In genomic region chr1:8873001-8873400, GRCh38 we compare ENCODE assay signal across 10 cellular contexts. TPM values are rescaled to one million over a fixed set of nuclear protein-coding genes. Genes with fewer than 3 reads are reported as not detected.
DNase-seq lines count a peak whose midpoint lies in the region; ATAC-seq and TF ChIP-seq lines count a peak whose summit lies in the region.
"Had no signal": no experiment of that assay in that cellular context is flagged by ENCODE, and none has a peak within 500 bp of the region (broad histone marks: within the 10 kb centered on the region; RNA-seq: fewer than 3 reads in every experiment).

No MANE protein-coding gene starts in this region.

- H3K27me3 ChIP-seq in foreskin keratinocyte = no peaks in the 10 kb centered on the region
- no peaks in the 10 kb centered on the region for H3K27me3 ChIP-seq in spleen (replicated peaks in 1 of 7)

- CTCF ChIA-PET in activated CD8-positive, alpha-beta T cell treated with anti-CD3 and anti-CD28 coated beads for 36 hours (lab: Charles Lee) = interaction anchor here (1.0 to 4.4 kb wide), 5 partner anchors 10 to 132 kb away, joined by 4 to 16 read pairs (median 9); no protein-coding TSS in a partner anchor

- H3K27ac ChIP-seq in foreskin keratinocyte = peak overlapping the region; percentile 15
- peak overlapping the region; percentile 53 to 100 (median 99) for H3K27ac ChIP-seq in spleen

- peaks cover 96% of the 10 kb centered on the region for H3K36me3 Mint-ChIP-seq in activated CD8-positive, alpha-beta T cell treated with anti-CD3 and anti-CD28 coated beads for 36 hours (ENCODE audit: low read depth)

- no peak for ATAC-seq in activated CD8-positive, alpha-beta T cell treated with anti-CD3 and anti-CD28 coated beads for 36 hours
- ATAC-seq in foreskin keratinocyte (no peak), GM18873 (IDR thresholded peaks at IDR 0.05; ENCODE audit: low FRiP score, unreplicated experiment) (no peak)

- H3K4me1 Mint-ChIP-seq in activated CD8-positive, alpha-beta T cell treated with anti-CD3 and anti-CD28 coated beads for 36 hours (ENCODE audit: low read depth) = peaks cover 66% of the 10 kb centered on the region

- H3K4me3 ChIP-seq in spleen = peak overlapping the region in 1 of 8 donors; percentile 41

- peaks cover 50% of the 10 kb centered on the region for H3K4me1 ChIP-seq in foreskin keratinocyte
- H3K4me1 ChIP-seq in spleen = peaks cover 40 to 91% (median 65%) of the 10 kb centered on the region in 6 donors

- no peaks in the 10 kb centered on the region for H3K9me3 ChIP-seq in spleen

- TF ChIP-seq CTCF in activated CD8-positive, alpha-beta T cell treated with anti-CD3 and anti-CD28 coated beads for 36 hours (IDR thresholded peaks at IDR 0.05) = no peak
- no peak for TF ChIP-seq CTCF in foreskin keratinocyte (conservative IDR thresholded peaks at IDR 0.05)
- no peak for TF ChIP-seq CTCF in spleen (IDR thresholded peaks at IDR 0.05 in 8 of 11, conservative IDR thresholded peaks at IDR 0.05 in 3 of 11)

- TF ChIP-seq POLR2A in spleen (IDR thresholded peaks at IDR 0.05) = no peak

- POLR2A ChIA-PET in activated CD8-positive, alpha-beta T cell treated with anti-CD3 and anti-CD28 coated beads for 36 hours (lab: Charles Lee) = interaction anchor here (0.9 to 10.9 kb wide), 9 partner anchors 13 to 117 kb away, joined by 3 to 197 read pairs (median 5); no protein-coding TSS in a partner anchor

- no peaks in the 10 kb centered on the region for H3K9me3 Mint-ChIP-seq in activated CD8-positive, alpha-beta T cell treated with anti-CD3 and anti-CD28 coated beads for 36 hours
- H3K9me3 Mint-ChIP-seq: naive B cell had no signal

- no peaks in the 10 kb centered on the region for H3K27me3 Mint-ChIP-seq in activated CD8-positive, alpha-beta T cell treated with anti-CD3 and anti-CD28 coated beads for 36 hours
- H3K27me3 Mint-ChIP-seq: naive B cell had no signal

- DNase-seq in DMS 273 (lab: John Stamatoyannopoulos, UW; ENCODE audit: unreplicated experiment) (peak; percentile 55), DMS 273 treated with DMSO at 0.1 percent for 48 hours (lab: John Stamatoyannopoulos, UW) (no peak), foreskin keratinocyte (no peak), spleen (no peak), dedifferentiated amniotic fluid mesenchymal stem cell (ENCODE audit: extremely low spot score) (no peak), NCI-H2171 (lab: John Stamatoyannopoulos, UW) (no peak)
- no peak for DNase-seq in activated CD8-positive, alpha-beta T cell treated with anti-CD3 and anti-CD28 coated beads for 36 hours
- DNase-seq: naive B cell, NCI-H1436 treated with DMSO at 0.1 percent for 48 hours had no signal

- WGBS in spleen, 5 donors = 83 to 96% (median 88%) methylated on average over 5 of the region's 5 CpGs

- H3K27ac Mint-ChIP-seq in activated CD8-positive, alpha-beta T cell treated with anti-CD3 and anti-CD28 coated beads for 36 hours = peak overlapping the region; percentile 100

- peak overlapping the region; percentile 88 for H3K4me3 Mint-ChIP-seq in activated CD8-positive, alpha-beta T cell treated with anti-CD3 and anti-CD28 coated beads for 36 hours
- H3K4me3 Mint-ChIP-seq: naive B cell had no signal

- intact Hi-C loops in activated CD8-positive, alpha-beta T cell treated with anti-CD3 and anti-CD28 coated beads for 36 hours (cut with micrococcal nuclease) = loop anchor here (10.0 kb wide), 1 partner anchor 52 kb away; no protein-coding TSS in a partner anchor
- intact Hi-C loops in spleen (cut with DNase I; ENCODE audit: low total_unique reads) = no loop called here

- H3K36me3 ChIP-seq in spleen = peaks cover 0 to 81% (median 73%) of the 10 kb centered on the region in 6 donors

RNA-seq across cellular contexts. Expression of gene ENO1, which starts 5.5 kb away (rescaled TPM):
- total RNA-seq in activated CD8-positive, alpha-beta T cell treated with anti-CD3 and anti-CD28 coated beads for 36 hours = 1,000 to 10,000 TPM; 4,199 to 4,245 TPM
- total RNA-seq in foreskin keratinocyte (2,474 and 2,598 TPM in 2 replicates), spleen (100 to 1,000 TPM; 289 to 751 (median 408) TPM)
- polyA plus RNA-seq in foreskin keratinocyte (2,513 and 2,566 TPM in 2 replicates), spleen (100 to 1,000 TPM; 249 to 376 (median 357) TPM)

RNA-seq across cellular contexts. Expression of gene RERE, which starts 55.6 kb away (rescaled TPM):
- 10 to 100 TPM; 45.8 to 57.1 TPM for total RNA-seq in activated CD8-positive, alpha-beta T cell treated with anti-CD3 and anti-CD28 coated beads for 36 hours
- total RNA-seq in foreskin keratinocyte (20.5 and 23.1 TPM in 2 replicates), spleen (100 to 1,000 TPM in 6 of 7 donors, 10 to 100 TPM in 1; 86.8 to 149 (median 130) TPM)
- polyA plus RNA-seq in foreskin keratinocyte (7.6 and 9.9 TPM in 2 replicates), spleen (10 to 100 TPM; 10.3 to 28.4 (median 16.2) TPM)
